In genomic region chr7:12637819-12638592, GRCh38 we compare ENCODE assay signal across 8 cellular contexts. TPM values are rescaled to one million over a fixed set of nuclear protein-coding genes. Genes with fewer than 3 reads are reported as not detected.
DNase-seq lines count a peak whose midpoint lies in the region; ATAC-seq, FAIRE-seq and TF ChIP-seq lines count a peak whose summit lies in the region.

No MANE protein-coding gene starts in this region.

- H3K4me1 ChIP-seq in HepG2 (ENCODE audit: insufficient read depth, low read length) (peaks cover 48% of the 10 kb centered on the region), prostate gland (replicated peaks) (peaks cover 5% of the 10 kb centered on the region)

- H3K4me3 Mint-ChIP-seq in activated naive CD8-positive, alpha-beta T cell treated with anti-CD3 and anti-CD28 coated beads, Interleukin-2, amount 10 ng/mL, durations not matched to agents 7 days and 5 days: peak overlapping the region; percentile 53
- H3K4me3 Mint-ChIP-seq in activated naive CD8-positive, alpha-beta T cell treated with anti-CD3 and anti-CD28 coated beads for 36 hours: no peak overlapping the region

- WGBS in HepG2 (ENCODE audit: low lambda C conversion rate): 24% methylated on average over 4 of the region's 4 CpGs
- whole genome bisulfite sequencing in prostate gland: 23% methylated on average over 4 of the region's 4 CpGs

- H3K27me3 ChIP-seq in HepG2 (ENCODE audit: control insufficient read depth in 1 of 2, insufficient read depth in 2 of 2, low read length in 2 of 2): 0 out of 5 replicates have a peak, but pooled peaks cover 0 to 2% of the 10 kb centered on the region in 2 experiments
- no peaks in the 10 kb centered on the region for H3K27me3 ChIP-seq in prostate gland (replicated peaks; ENCODE audit: insufficient read depth)

- BruUV-seq in HepG2 (replicated peaks; lab: Mats Ljungman, UMichigan): no TSS peak

- H3K27ac Mint-ChIP-seq in activated naive CD8-positive, alpha-beta T cell treated with anti-CD3 and anti-CD28 coated beads, Interleukin-2, amount 10 ng/mL, durations not matched to agents 7 days and 5 days: peak overlapping the region; percentile 20
- H3K27ac Mint-ChIP-seq in activated naive CD8-positive, alpha-beta T cell treated with anti-CD3 and anti-CD28 coated beads for 36 hours: no peak overlapping the region

- TF ChIP-seq EP300 in HepG2 (IDR thresholded peaks at IDR 0.05; ENCODE audit: low read depth in 2 of 2, low read length in 2 of 2) (no peak), HepG2 (CRISPR knock-in tag; IDR thresholded peaks at IDR 0.05; ENCODE audit: borderline replicate concordance) (no peak)

- no peaks in the 10 kb centered on the region for H3K9me3 Mint-ChIP-seq in activated naive CD8-positive, alpha-beta T cell treated with anti-CD3 and anti-CD28 coated beads, Interleukin-2, amount 10 ng/mL, durations not matched to agents 7 days and 5 days
- no peaks in the 10 kb centered on the region for H3K9me3 Mint-ChIP-seq in activated naive CD8-positive, alpha-beta T cell treated with anti-CD3 and anti-CD28 coated beads for 36 hours

- H3K36me3 ChIP-seq in HepG2 (replicated peaks in 1 of 2; ENCODE audit: control insufficient read depth in 1 of 2, insufficient read depth in 2 of 2, low read length in 2 of 2): no peaks in the 10 kb centered on the region
- no peaks in the 10 kb centered on the region for H3K36me3 ChIP-seq in prostate gland

- H3K4me1 Mint-ChIP-seq in activated naive CD8-positive, alpha-beta T cell treated with anti-CD3 and anti-CD28 coated beads, Interleukin-2, amount 10 ng/mL, durations not matched to agents 7 days and 5 days: peaks cover 4% of the 10 kb centered on the region
- peaks cover 8% of the 10 kb centered on the region for H3K4me1 Mint-ChIP-seq in activated naive CD8-positive, alpha-beta T cell treated with anti-CD3 and anti-CD28 coated beads for 36 hours

- H3K27ac ChIP-seq in HepG2 (ENCODE audit: extremely low read length, insufficient read depth, low read length) (no peak overlapping the region), prostate gland (no peak overlapping the region)

- peak overlapping the region; percentile 71 for H3K4me2 ChIP-seq in HepG2 (ENCODE audit: low read depth, low read length)

- POLR2A ChIA-PET in activated naive CD8-positive, alpha-beta T cell treated with anti-CD3 and anti-CD28 coated beads, Interleukin-2, amount 10 ng/mL, durations not matched to agents 7 days and 5 days (lab: Charles Lee): no interaction called here
- POLR2A ChIA-PET in HepG2 (lab: Yijun Ruan, JAX): interaction anchor here (1.0 to 1.2 kb wide), 2 partner anchors 49 to 379 kb away, joined by 4 read pairs; partner anchors contain the start of gene ARL4A

- no peaks in the 10 kb centered on the region for H3K36me3 Mint-ChIP-seq in activated naive CD8-positive, alpha-beta T cell treated with anti-CD3 and anti-CD28 coated beads, Interleukin-2, amount 10 ng/mL, durations not matched to agents 7 days and 5 days
- H3K36me3 Mint-ChIP-seq in activated naive CD8-positive, alpha-beta T cell treated with anti-CD3 and anti-CD28 coated beads for 36 hours: no peaks in the 10 kb centered on the region

- H3K4me3 ChIP-seq in HepG2 (replicated peaks in 1 of 3; ENCODE audit: insufficient read depth in 1 of 3, low read depth in 2 of 3, low read length in 3 of 3): peak overlapping the region; percentile 1 to 21 (median 13); a peak in 2 of 6 replicates
- H3K4me3 ChIP-seq in prostate gland: no peak overlapping the region

- no peaks in the 10 kb centered on the region for H3K9me3 ChIP-seq in HepG2 (ENCODE audit: low read length)
- no peaks in the 10 kb centered on the region for H3K9me3 ChIP-seq in prostate gland

- H3K27me3 Mint-ChIP-seq in activated naive CD8-positive, alpha-beta T cell treated with anti-CD3 and anti-CD28 coated beads, Interleukin-2, amount 10 ng/mL, durations not matched to agents 7 days and 5 days: peaks cover 4% of the 10 kb centered on the region
- no peaks in the 10 kb centered on the region for H3K27me3 Mint-ChIP-seq in activated naive CD8-positive, alpha-beta T cell treated with anti-CD3 and anti-CD28 coated beads for 36 hours

- intact Hi-C loops in HepG2 (cut with micrococcal nuclease; ENCODE audit: unreplicated experiment): loop anchor here (2.0 to 10.0 kb wide), 3 partner anchors 113 to 184 kb away; no protein-coding TSS in a partner anchor
- intact Hi-C loops in prostate gland (cut with DNase I): loop anchor here (2.0 kb wide), 1 partner anchor 625 kb away; no protein-coding TSS in a partner anchor

- H3K79me2 ChIP-seq in HepG2 (ENCODE audit: insufficient read depth, low read length): no peaks in the 10 kb centered on the region

- CTCF ChIA-PET in HepG2 (lab: Yijun Ruan, JAX; ENCODE audit: low intra/inter-chr PET ratio, low total read pairs): interaction anchor here (1.0 to 2.9 kb wide), 5 partner anchors 45 to 628 kb away, joined by 3 to 27 read pairs (median 7); partner anchors contain the start of gene ARL4A

- H3K9ac ChIP-seq in HepG2 (ENCODE audit: insufficient read depth, low read depth, low read length): peak overlapping the region; percentile 57

- no peaks in the 10 kb centered on the region for H4K20me1 ChIP-seq in HepG2 (ENCODE audit: insufficient read depth, low read length)

- TF ChIP-seq POLR2A in HepG2 (IDR thresholded peaks at IDR 0.05; ENCODE audit: insufficient read depth in 1 of 2, low read depth in 2 of 2, low read length in 2 of 2): no peak
- TF ChIP-seq POLR2A in prostate gland (IDR thresholded peaks at IDR 0.05): no peak

- in situ Hi-C loops in HepG2 (cut with HindIII; ENCODE audit: extremely low pct_ligation_motif_present, low pct_unique_long_range_greater_than_20kb): loop anchor here (10.0 kb wide), 1 partner anchor 627 kb away; no protein-coding TSS in a partner anchor

- ATAC-seq in activated naive CD8-positive, alpha-beta T cell treated with anti-CD3 and anti-CD28 coated beads, Interleukin-2, amount 10 ng/mL, durations not matched to agents 7 days and 5 days (ENCODE audit: low read depth): no peak
- ATAC-seq in HG03025 (IDR thresholded peaks at IDR 0.05; ENCODE audit: low FRiP score, unreplicated experiment): peak; percentile 40
- ATAC-seq in HepG2: no peak

- TF ChIP-seq RAD21 in HepG2 (CRISPR knock-in tag; IDR thresholded peaks at IDR 0.05): no peak

- H2AFZ ChIP-seq in HepG2 (ENCODE audit: low read length): peak overlapping the region; percentile 98

- TF ChIP-seq CTCF in HepG2 (CRISPR knock-in tag; IDR thresholded peaks at IDR 0.05) (no peak), prostate gland (IDR thresholded peaks at IDR 0.05) (no peak)

- no peak for DNase-seq in activated naive CD8-positive, alpha-beta T cell treated with anti-CD3 and anti-CD28 coated beads, Interleukin-2, amount 10 ng/mL, durations not matched to agents 7 days and 5 days
- DNase-seq in activated naive CD8-positive, alpha-beta T cell treated with anti-CD3 and anti-CD28 coated beads for 36 hours: no peak
- DNase-seq in RPMI7951 (ENCODE audit: low read depth) (peak; percentile 30), HepG2 (ENCODE audit: low spot score) (no peak), prostate gland (ENCODE audit: low spot score) (no peak), putamen (ENCODE audit: low spot score) (no peak), NCI-H345 (lab: John Stamatoyannopoulos, UW) (no peak)

- FAIRE-seq in HepG2 (lab: Jason Lieb, UNC): no peak

TF ChIP-seq in HepG2, 621 proteins besides CTCF, POLR2A, EP300 and RAD21:
- no peak for TF ChIP-seq MAFF (IDR thresholded peaks at IDR 0.05; ENCODE audit: low read depth, low read length)
- TF ChIP-seq BHLHE40 (IDR thresholded peaks at IDR 0.05; ENCODE audit: low read length): no peak

RNA-seq across cellular contexts. Expression of gene ARL4A, which starts 49.4 kb away (rescaled TPM):
- total RNA-seq in activated naive CD8-positive, alpha-beta T cell treated with anti-CD3 and anti-CD28 coated beads, Interleukin-2, amount 10 ng/mL, durations not matched to agents 7 days and 5 days: 10 to 100 TPM; 11.7 to 12.0 TPM
- total RNA-seq in activated naive CD8-positive, alpha-beta T cell treated with anti-CD3 and anti-CD28 coated beads for 36 hours: 10 to 100 TPM; 12.2 to 13.8 TPM
- total RNA-seq in RPMI7951 (2014; rRNA removed; shearing (Covaris generic)): 37.9 and 39.9 TPM in 2 replicates
- total RNA-seq in HepG2 (2016; rRNA removed; fragmentation: Illumina TruSeq; extraction: Trizol): 25.6 and 29.3 TPM in 2 replicates
- total RNA-seq in HepG2 (2016; cell fraction: cytosol; rRNA removed; fragmentation: Illumina TruSeq; extraction: Trizol; ENCODE audit: low read depth): 17.3 and 19.0 TPM in 2 replicates
- total RNA-seq in HepG2 (2016; cell fraction: insoluble cytoplasmic fraction; rRNA removed; fragmentation: Illumina TruSeq; extraction: Trizol): 26.6 and 32.4 TPM in 2 replicates
- total RNA-seq in HepG2 (2016; cell fraction: membrane; rRNA removed; fragmentation: Illumina TruSeq; extraction: Trizol): 26.0 and 30.7 TPM in 2 replicates
- total RNA-seq in HepG2 (2016; cell fraction: nucleus; rRNA removed; fragmentation: Illumina TruSeq; extraction: Trizol): 21.7 and 22.6 TPM in 2 replicates
- polyA plus RNA-seq in HepG2 (2011; rRNA removed): 6.1 and 10.8 TPM in 2 replicates
- polyA plus RNA-seq in HepG2 (2011; cell fraction: cytosol; rRNA removed): 6.0 and 7.0 TPM in 2 replicates
- polyA plus RNA-seq in HepG2 (2011; cell fraction: nucleus; rRNA removed): 5.0 and 6.5 TPM in 2 replicates
- 12.3 and 18.1 TPM in 2 replicates for polyA plus RNA-seq in HepG2 (2012)
- 14.8 and 18.0 TPM in 2 replicates for polyA plus RNA-seq in HepG2 (2016; cell fraction: cytosol; fragmentation: Illumina TruSeq; extraction: Trizol; ENCODE audit: low read depth)
- 22.2 and 26.1 TPM in 2 replicates for polyA plus RNA-seq in HepG2 (2016; cell fraction: insoluble cytoplasmic fraction; fragmentation: Illumina TruSeq; extraction: Trizol; ENCODE audit: low read depth)
- 19.9 and 20.0 TPM in 2 replicates for polyA plus RNA-seq in HepG2 (2016; cell fraction: membrane; fragmentation: Illumina TruSeq; extraction: Trizol; ENCODE audit: low read depth)
- 17.8 and 20.7 TPM in 2 replicates for polyA plus RNA-seq in HepG2 (2016; cell fraction: nucleus; fragmentation: Illumina TruSeq; extraction: Trizol; ENCODE audit: insufficient read depth, low read depth)
- 6.7 and 12.2 TPM in 2 replicates for polyA minus RNA-seq in HepG2 (2011; rRNA and poly(A)+ RNA removed; ENCODE audit: low replicate concordance)
- polyA minus RNA-seq in HepG2 (2011; cell fraction: cytosol; rRNA and poly(A)+ RNA removed): 5.7 and 6.4 TPM in 2 replicates
- 30.6 and 38.9 TPM in 2 replicates for polyA minus RNA-seq in HepG2 (2011; cell fraction: nucleus; rRNA and poly(A)+ RNA removed)
- total RNA-seq in prostate gland: 10 to 100 TPM; 34.3 to 37.3 TPM

Comparison
In these comparisons a context has a peak if more than half of its experiments do, and no peak if none do; other contexts are left out.
1. H3K4me3 ChIP-seq: peak in HepG2 (3 of 3); none in prostate gland (0 of 2).